ENCODE assay signal across 1 cellular context in genomic region chr20:760751-761417, GRCh38.
TF ChIP-seq lines count a peak whose summit lies in the region.

No MANE protein-coding gene starts in this region.

TF ChIP-seq in HepG2, 621 proteins besides CTCF, POLR2A, EP300 and RAD21 (continued from another document):
- TF ChIP-seq ZBTB26 (CRISPR knock-in tag; IDR thresholded peaks at IDR 0.05; ENCODE audit: borderline replicate concordance) (no peak), ARID5B (CRISPR knock-in tag; IDR thresholded peaks at IDR 0.05) (peak; percentile 24; the same call in 1 of the 2 replicates), TAF1 (CRISPR knock-in tag; IDR thresholded peaks at IDR 0.05) (no peak), SKI (IDR thresholded peaks at IDR 0.05; ENCODE audit: partially characterized antibody) (no peak), MED1 (CRISPR knock-in tag; IDR thresholded peaks at IDR 0.05) (no peak), ZNF569 (CRISPR knock-in tag; IDR thresholded peaks at IDR 0.05; ENCODE audit: borderline replicate concordance) (no peak), NR2F6 (IDR thresholded peaks at IDR 0.05) (no peak), NR2F6 (CRISPR knock-in tag; IDR thresholded peaks at IDR 0.05) (peak; percentile 80; the same call in 1 of the 2 replicates), ZNF275 (CRISPR knock-in tag; IDR thresholded peaks at IDR 0.05; ENCODE audit: borderline replicate concordance) (no peak), POGZ (CRISPR knock-in tag; IDR thresholded peaks at IDR 0.05) (peak; percentile 68; the same call in 1 of the 2 replicates), ZNF44 (CRISPR knock-in tag; IDR thresholded peaks at IDR 0.05) (no peak), ZNF121 (CRISPR knock-in tag; IDR thresholded peaks at IDR 0.05) (no peak), FOXO1 (CRISPR knock-in tag; IDR thresholded peaks at IDR 0.05) (0 out of 2 replicates have a peak, but pooled peaks have one; percentile 17), MIER2 (CRISPR knock-in tag; IDR thresholded peaks at IDR 0.05) (peak; percentile 31; the same call in 1 of the 2 replicates), ZNF337 (CRISPR knock-in tag; IDR thresholded peaks at IDR 0.05; ENCODE audit: borderline replicate concordance, low read depth) (no peak), JARID2 (CRISPR knock-in tag; IDR thresholded peaks at IDR 0.05; ENCODE audit: insufficient replicate concordance) (no peak), RFX3 (CRISPR knock-in tag; IDR thresholded peaks at IDR 0.05) (no peak), FOXM1 (CRISPR knock-in tag; IDR thresholded peaks at IDR 0.05) (peak; percentile 22; the same call in 1 of the 2 replicates), GTF2F1 (IDR thresholded peaks at IDR 0.05; ENCODE audit: low read length) (no peak), TERF1 (CRISPR knock-in tag; IDR thresholded peaks at IDR 0.05) (no peak)
